Comparison of ENCODE assay signal across 24 cellular contexts in genomic region chr18:26902296-26902695, GRCh38.
"Had no signal": no experiment of that assay in that cellular context is flagged by ENCODE, and none has a peak within 500 bp of the region (broad histone marks: within the 10 kb centered on the region; RNA-seq: fewer than 3 reads in every experiment).

No MANE protein-coding gene starts in this region.

- H3K4me3 ChIP-seq: ascending aorta, cardiac muscle cell, heart right ventricle, left ventricle myocardium inferior, lung, pancreas, right lobe of liver, thyroid gland, upper lobe of left lung, vagina had no signal

- DNase-seq: activated CD4-positive, alpha-beta T cell treated with anti-CD3 and anti-CD28 coated beads for 4 hours; activated CD4-positive, alpha-beta T cell treated with anti-CD3 and anti-CD28 coated beads, Interleukin-2, amount 50 U/mL, for 4 hours; activated naive CD4-positive, alpha-beta T cell; activated T-cell treated with anti-CD3 and anti-CD28 coated beads for 4 hours; activated T-cell treated with anti-CD3 and anti-CD28 coated beads, Interleukin-2, amount 50 U/mL, for 72 hours; endodermal cell; foreskin fibroblast; heart right ventricle; left ventricle myocardium inferior; naive B cell; pancreas; right lobe of liver; stimulated activated CD4-positive, alpha-beta T cell treated with anti-CD3 and anti-CD28 coated beads, Interleukin-12 subunit alpha, Interleukin-12 subunit beta, amount 100 ng/mL, for 4 hours; stimulated activated CD4-positive, alpha-beta T cell treated with anti-CD3 and anti-CD28 coated beads, Interleukin-4, amount 100 ng/mL, for 1 hour; stimulated activated naive CD8-positive, alpha-beta T cell treated with anti-CD3 and anti-CD28 coated beads, Interleukin-15, Interleukin-2, amounts not matched to agents 100 U/mL and 50 U/mL, for 24 hours; T-helper 1 cell; thyroid gland; upper lobe of left lung had no signal

- H3K9me3 ChIP-seq: ascending aorta, pancreas, thyroid gland, vagina had no signal

- H3K4me1 ChIP-seq: ascending aorta, heart right ventricle, left ventricle myocardium inferior, pancreas, right lobe of liver, thyroid gland, upper lobe of left lung, vagina had no signal

- ATAC-seq: activated naive CD4-positive, alpha-beta T cell treated with anti-CD3 and anti-CD28 coated beads, Interleukin-2, amount 50 U/mL, for 72 hours; activated T-cell treated with anti-CD3 and anti-CD28 coated beads, Interleukin-2, amount 50 U/mL, for 72 hours; esophagus mucosa; heart right ventricle; pancreas; right lobe of liver; stimulated activated naive CD8-positive, alpha-beta T cell treated with anti-CD3 and anti-CD28 coated beads, Interleukin-15, Interleukin-2, amounts not matched to agents 100 U/mL and 50 U/mL, for 24 hours had no signal

- H3K36me3 ChIP-seq: ascending aorta, cardiac muscle cell, heart right ventricle, left ventricle myocardium inferior, pancreas, right lobe of liver, thyroid gland, upper lobe of left lung, vagina had no signal

- H3K27me3 ChIP-seq: ascending aorta, cardiac muscle cell, pancreas, right lobe of liver, thyroid gland, upper lobe of left lung, vagina had no signal
